ENCODE assay signal across 1 cellular context in the genomic region with DNA sequence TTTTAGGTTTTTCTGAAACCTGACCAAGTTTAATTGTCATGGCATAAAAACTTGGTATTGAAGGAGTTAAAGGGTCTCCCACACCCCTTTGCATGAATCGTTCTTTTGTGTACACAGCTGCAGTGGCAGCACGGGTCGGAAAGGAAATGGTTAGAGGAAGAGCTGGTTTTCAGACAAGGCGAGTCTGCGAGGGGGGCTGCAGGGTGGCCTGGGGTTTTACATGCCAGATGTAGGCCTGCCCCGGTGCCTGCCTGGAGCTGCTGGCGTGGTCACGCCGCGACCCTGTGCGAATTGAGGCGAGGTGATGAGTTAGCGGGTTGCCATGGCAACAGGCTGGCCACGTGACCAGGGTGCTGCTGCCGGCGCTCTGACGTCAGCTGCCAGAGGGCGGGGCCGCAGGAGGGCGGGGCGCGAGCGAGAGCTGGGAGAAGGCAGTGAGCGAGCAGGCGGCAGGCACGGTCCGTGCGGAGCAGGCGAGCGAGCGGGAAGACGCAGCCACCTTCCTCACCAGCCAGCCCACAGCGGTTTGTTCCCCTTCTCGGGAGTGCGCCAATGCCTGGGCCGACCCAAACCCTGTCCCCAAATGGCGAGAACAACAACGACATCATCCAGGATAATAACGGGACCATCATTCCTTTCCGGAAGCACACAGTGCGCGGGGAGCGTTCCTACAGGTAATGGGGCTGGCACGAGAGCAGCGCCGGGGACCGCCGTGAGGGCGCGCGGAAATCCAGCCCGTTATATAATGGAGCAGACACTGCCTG.
TF ChIP-seq lines count a peak whose summit lies in the region.

TSS of gene MAPRE2 (plus strand) at position 426 of the 764 bp plus-strand sequence. CDS start at position 553, 127 bp downstream.

TF ChIP-seq in HepG2, 621 proteins besides CTCF, POLR2A, EP300 and RAD21 (continued from another document and continues in another):
- TF ChIP-seq MAZ (IDR thresholded peaks at IDR 0.05; ENCODE audit: borderline replicate concordance, low read depth, low read length) = peak; percentile 95
- peak; percentile 70 for TF ChIP-seq MAZ (CRISPR knock-in tag; IDR thresholded peaks at IDR 0.05; ENCODE audit: low read depth)
- TF ChIP-seq HES4 (CRISPR knock-in tag; IDR thresholded peaks at IDR 0.05; ENCODE audit: borderline replicate concordance) = peak; percentile 79
- TF ChIP-seq KLF16 (CRISPR knock-in tag; IDR thresholded peaks at IDR 0.05) = peak in 1 of 2 experiments; percentile 76; a peak in 2 of 4 replicates
- TF ChIP-seq BRCA1 (CRISPR knock-in tag; IDR thresholded peaks at IDR 0.05) = no peak
- TF ChIP-seq ZNF205 (CRISPR knock-in tag; IDR thresholded peaks at IDR 0.05) = no peak
- TF ChIP-seq SP5 (CRISPR knock-in tag; IDR thresholded peaks at IDR 0.05; ENCODE audit: borderline replicate concordance, low read depth) = peak; percentile 69
- TF ChIP-seq MAFG (CRISPR knock-in tag; IDR thresholded peaks at IDR 0.05) = no peak
- no peak for TF ChIP-seq ZNF383 (CRISPR knock-in tag; IDR thresholded peaks at IDR 0.05; ENCODE audit: borderline replicate concordance)
- peak; percentile 19; the same call in 1 of the 2 replicates for TF ChIP-seq HNF4A (CRISPR knock-in tag; IDR thresholded peaks at IDR 0.05)
- TF ChIP-seq ZNF180 (CRISPR knock-in tag; IDR thresholded peaks at IDR 0.05; ENCODE audit: borderline replicate concordance, low read depth) = no peak
- TF ChIP-seq DNMT3B (CRISPR knock-in tag; conservative IDR thresholded peaks at IDR 0.05) = no peak
- no peak for TF ChIP-seq ZNF766 (CRISPR knock-in tag; IDR thresholded peaks at IDR 0.05; ENCODE audit: borderline replicate concordance)
- TF ChIP-seq POGZ (CRISPR knock-in tag; IDR thresholded peaks at IDR 0.05) = peak; percentile 82
- TF ChIP-seq ZFAT (CRISPR knock-in tag; conservative IDR thresholded peaks at IDR 0.05) = no peak
- TF ChIP-seq TFDP1 (CRISPR knock-in tag; IDR thresholded peaks at IDR 0.05; ENCODE audit: borderline replicate concordance) = peak; percentile 61; the same call in 1 of the 2 replicates
- peak; percentile 94 for TF ChIP-seq SAP130 (CRISPR knock-in tag; IDR thresholded peaks at IDR 0.05; ENCODE audit: low read depth)
- TF ChIP-seq, protein P1, sequence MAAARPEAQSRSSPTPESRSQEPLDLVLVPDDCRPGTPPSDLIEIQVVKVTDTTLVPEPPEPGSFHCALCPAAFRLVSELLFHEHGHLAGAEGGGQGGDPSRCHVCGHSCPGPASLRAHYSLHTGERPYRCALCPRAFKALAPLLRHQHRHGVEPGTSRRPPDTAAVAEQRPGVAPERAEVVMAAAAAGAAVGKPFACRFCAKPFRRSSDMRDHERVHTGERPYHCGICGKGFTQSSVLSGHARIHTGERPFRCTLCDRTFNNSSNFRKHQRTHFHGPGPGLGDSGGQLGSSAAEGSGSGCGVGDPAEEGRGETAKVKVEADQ (CRISPR knock-in tag; IDR thresholded peaks at IDR 0.05; ENCODE audit: borderline replicate concordance) = no peak
- no peak for TF ChIP-seq ZNF10 (CRISPR knock-in tag; IDR thresholded peaks at IDR 0.05; ENCODE audit: borderline replicate concordance, low read depth)
- TF ChIP-seq MBD4 (IDR thresholded peaks at IDR 0.05; ENCODE audit: borderline replicate concordance, low read length) = no peak
- no peak for TF ChIP-seq ARNT (IDR thresholded peaks at IDR 0.05)
- TF ChIP-seq, protein P2, sequence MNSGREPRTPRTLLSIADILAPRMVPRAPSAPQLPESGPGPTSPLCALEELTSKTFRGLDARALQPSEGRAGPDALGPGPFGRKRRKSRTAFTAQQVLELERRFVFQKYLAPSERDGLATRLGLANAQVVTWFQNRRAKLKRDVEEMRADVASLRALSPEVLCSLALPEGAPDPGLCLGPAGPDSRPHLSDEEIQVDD (CRISPR knock-in tag; IDR thresholded peaks at IDR 0.05; ENCODE audit: borderline replicate concordance) = no peak
- TF ChIP-seq SCMH1 (CRISPR knock-in tag; IDR thresholded peaks at IDR 0.05; ENCODE audit: borderline replicate concordance) = no peak
- no peak for TF ChIP-seq GTF3A (CRISPR knock-in tag; conservative IDR thresholded peaks at IDR 0.05)
- peak; percentile 63; the same call in 1 of the 2 replicates for TF ChIP-seq ZNF337 (CRISPR knock-in tag; IDR thresholded peaks at IDR 0.05; ENCODE audit: borderline replicate concordance, low read depth)
- no peak for TF ChIP-seq MED13 (CRISPR knock-in tag; IDR thresholded peaks at IDR 0.05)
- peak; percentile 43 for TF ChIP-seq NFYB (CRISPR knock-in tag; IDR thresholded peaks at IDR 0.05)
- no peak for TF ChIP-seq RORA (CRISPR knock-in tag; IDR thresholded peaks at IDR 0.05)
- no peak for TF ChIP-seq ZSCAN20 (CRISPR knock-in tag; IDR thresholded peaks at IDR 0.05; ENCODE audit: borderline replicate concordance)
- TF ChIP-seq ZBTB1 (CRISPR knock-in tag; IDR thresholded peaks at IDR 0.05; ENCODE audit: borderline replicate concordance) = no peak
- TF ChIP-seq, protein P3, sequence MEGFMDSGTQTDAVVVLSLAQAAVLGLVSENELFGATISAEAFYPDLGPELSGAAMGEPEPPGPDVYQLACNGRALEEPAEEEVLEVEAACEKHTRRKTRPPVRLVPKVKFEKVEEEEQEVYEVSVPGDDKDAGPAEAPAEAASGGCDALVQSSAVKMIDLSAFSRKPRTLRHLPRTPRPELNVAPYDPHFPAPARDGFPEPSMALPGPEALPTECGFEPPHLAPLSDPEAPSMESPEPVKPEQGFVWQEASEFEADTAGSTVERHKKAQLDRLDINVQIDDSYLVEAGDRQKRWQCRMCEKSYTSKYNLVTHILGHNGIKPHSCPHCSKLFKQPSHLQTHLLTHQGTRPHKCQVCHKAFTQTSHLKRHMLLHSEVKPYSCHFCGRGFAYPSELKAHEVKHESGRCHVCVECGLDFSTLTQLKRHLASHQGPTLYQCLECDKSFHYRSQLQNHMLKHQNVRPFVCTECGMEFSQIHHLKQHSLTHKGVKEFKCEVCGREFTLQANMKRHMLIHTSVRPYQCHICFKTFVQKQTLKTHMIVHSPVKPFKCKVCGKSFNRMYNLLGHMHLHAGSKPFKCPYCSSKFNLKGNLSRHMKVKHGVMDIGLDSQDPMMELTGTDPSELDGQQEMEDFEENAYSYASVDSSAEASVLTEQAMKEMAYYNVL (CRISPR knock-in tag; IDR thresholded peaks at IDR 0.05; ENCODE audit: borderline replicate concordance) = peak; percentile 66; the same call in 1 of the 2 replicates
- TF ChIP-seq, protein P4, sequence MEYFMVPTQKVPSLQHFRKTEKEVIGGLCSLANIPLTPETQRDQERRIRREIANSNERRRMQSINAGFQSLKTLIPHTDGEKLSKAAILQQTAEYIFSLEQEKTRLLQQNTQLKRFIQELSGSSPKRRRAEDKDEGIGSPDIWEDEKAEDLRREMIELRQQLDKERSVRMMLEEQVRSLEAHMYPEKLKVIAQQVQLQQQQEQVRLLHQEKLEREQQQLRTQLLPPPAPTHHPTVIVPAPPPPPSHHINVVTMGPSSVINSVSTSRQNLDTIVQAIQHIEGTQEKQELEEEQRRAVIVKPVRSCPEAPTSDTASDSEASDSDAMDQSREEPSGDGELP (IDR thresholded peaks at IDR 0.05; ENCODE audit: borderline replicate concordance, low read depth) = peak; percentile 77
- TF ChIP-seq, protein P5, sequence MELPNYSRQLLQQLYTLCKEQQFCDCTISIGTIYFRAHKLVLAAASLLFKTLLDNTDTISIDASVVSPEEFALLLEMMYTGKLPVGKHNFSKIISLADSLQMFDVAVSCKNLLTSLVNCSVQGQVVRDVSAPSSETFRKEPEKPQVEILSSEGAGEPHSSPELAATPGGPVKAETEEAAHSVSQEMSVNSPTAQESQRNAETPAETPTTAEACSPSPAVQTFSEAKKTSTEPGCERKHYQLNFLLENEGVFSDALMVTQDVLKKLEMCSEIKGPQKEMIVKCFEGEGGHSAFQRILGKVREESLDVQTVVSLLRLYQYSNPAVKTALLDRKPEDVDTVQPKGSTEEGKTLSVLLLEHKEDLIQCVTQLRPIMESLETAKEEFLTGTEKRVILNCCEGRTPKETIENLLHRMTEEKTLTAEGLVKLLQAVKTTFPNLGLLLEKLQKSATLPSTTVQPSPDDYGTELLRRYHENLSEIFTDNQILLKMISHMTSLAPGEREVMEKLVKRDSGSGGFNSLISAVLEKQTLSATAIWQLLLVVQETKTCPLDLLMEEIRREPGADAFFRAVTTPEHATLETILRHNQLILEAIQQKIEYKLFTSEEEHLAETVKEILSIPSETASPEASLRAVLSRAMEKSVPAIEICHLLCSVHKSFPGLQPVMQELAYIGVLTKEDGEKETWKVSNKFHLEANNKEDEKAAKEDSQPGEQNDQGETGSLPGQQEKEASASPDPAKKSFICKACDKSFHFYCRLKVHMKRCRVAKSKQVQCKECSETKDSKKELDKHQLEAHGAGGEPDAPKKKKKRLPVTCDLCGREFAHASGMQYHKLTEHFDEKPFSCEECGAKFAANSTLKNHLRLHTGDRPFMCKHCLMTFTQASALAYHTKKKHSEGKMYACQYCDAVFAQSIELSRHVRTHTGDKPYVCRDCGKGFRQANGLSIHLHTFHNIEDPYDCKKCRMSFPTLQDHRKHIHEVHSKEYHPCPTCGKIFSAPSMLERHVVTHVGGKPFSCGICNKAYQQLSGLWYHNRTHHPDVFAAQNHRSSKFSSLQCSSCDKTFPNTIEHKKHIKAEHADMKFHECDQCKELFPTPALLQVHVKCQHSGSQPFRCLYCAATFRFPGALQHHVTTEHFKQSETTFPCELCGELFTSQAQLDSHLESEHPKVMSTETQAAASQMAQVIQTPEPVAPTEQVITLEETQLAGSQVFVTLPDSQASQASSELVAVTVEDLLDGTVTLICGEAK (IDR thresholded peaks at IDR 0.05) = no peak
- TF ChIP-seq, protein P5 (CRISPR knock-in tag; IDR thresholded peaks at IDR 0.05) = no peak
- TF ChIP-seq ZNF850 (CRISPR knock-in tag; conservative IDR thresholded peaks at IDR 0.05) = no peak
- TF ChIP-seq ZNF839 (CRISPR knock-in tag; IDR thresholded peaks at IDR 0.05; ENCODE audit: borderline replicate concordance) = 0 out of 2 replicates have a peak, but pooled peaks have one; percentile 62
- TF ChIP-seq NFIB (CRISPR knock-in tag; IDR thresholded peaks at IDR 0.05; ENCODE audit: borderline replicate concordance) = no peak
- TF ChIP-seq AHDC1 (CRISPR knock-in tag; IDR thresholded peaks at IDR 0.05; ENCODE audit: borderline replicate concordance) = peak; percentile 61
- TF ChIP-seq ZNF317 (CRISPR knock-in tag; IDR thresholded peaks at IDR 0.05) = peak; percentile 70; the same call in 1 of the 2 replicates
